In genomic region chr3:149128856-149129255, GRCh38 we compare ENCODE assay signal across 8 cellular contexts. TPM values are rescaled to one million over a fixed set of nuclear protein-coding genes. Genes with fewer than 3 reads are reported as not detected.
A peak's percentile ranks its signal among the peaks of the same experiment; 100 is the strongest.
DNase-seq lines count a peak whose midpoint lies in the region; ATAC-seq and TF ChIP-seq lines count a peak whose summit lies in the region.

No MANE protein-coding gene starts in this region.

- ATAC-seq in HG03064 (IDR thresholded peaks at IDR 0.05; ENCODE audit: low read depth, unreplicated experiment) (peak; percentile 1), mucosa of descending colon (no peak), HG03378 (IDR thresholded peaks at IDR 0.05; ENCODE audit: unreplicated experiment) (no peak), HG03039 (IDR thresholded peaks at IDR 0.05; ENCODE audit: unreplicated experiment) (no peak)

- intact Hi-C loops in mucosa of descending colon (cut with DNase I, micrococcal nuclease), result loop anchor here in 1 of 2 donors (10.0 kb wide), 1 partner anchor 356 kb away; no protein-coding TSS in a partner anchor

- H3K9me3 ChIP-seq in BE2C (no peaks in the 10 kb centered on the region), mucosa of descending colon (no peaks in the 10 kb centered on the region)

- no peak overlapping the region for H3K27ac ChIP-seq in brain microvascular endothelial cell

- H3K27me3 ChIP-seq in BE2C (no peaks in the 10 kb centered on the region), brain microvascular endothelial cell (replicated peaks) (no peaks in the 10 kb centered on the region)

- in situ Hi-C loops in brain microvascular endothelial cell (cut with HindIII; ENCODE audit: low pct_ligation_motif_present, low sequenced_read_pairs), result no loop called here

- TF ChIP-seq CTCF in BE2C (IDR thresholded peaks at IDR 0.05; ENCODE audit: low read depth, low read length), result no peak
- TF ChIP-seq CTCF in brain microvascular endothelial cell (IDR thresholded peaks at IDR 0.05; ENCODE audit: low read depth, low read length, missing control alignments), result no peak
- TF ChIP-seq CTCF in mucosa of descending colon (IDR thresholded peaks at IDR 0.05), result no peak

- H3K4me3 ChIP-seq in BE2C (ENCODE audit: low read depth, low read length) (peak overlapping the region; percentile 85), brain microvascular endothelial cell (ENCODE audit: low read depth, low read length) (peak overlapping the region; percentile 92), mucosa of descending colon (peak overlapping the region; percentile 74)

- no peak for DNase-seq in BE2C
- no peak for DNase-seq in brain microvascular endothelial cell
- DNase-seq in mucosa of descending colon, result no peak
- DNase-seq in H4 (ENCODE audit: low spot score), result no peak
- no peak for DNase-seq in D341Med (ENCODE audit: low spot score)

- H3K36me3 ChIP-seq in BE2C (no peaks in the 10 kb centered on the region), brain microvascular endothelial cell (replicated peaks) (no peaks in the 10 kb centered on the region), mucosa of descending colon (ENCODE audit: low read depth) (no peaks in the 10 kb centered on the region)

- H3K4me1 ChIP-seq in BE2C, result no peaks in the 10 kb centered on the region
- peaks cover 20% of the 10 kb centered on the region for H3K4me1 ChIP-seq in mucosa of descending colon (ENCODE audit: low read depth)

RNA-seq across cellular contexts. Expression of gene HPS3, which starts 0.6 kb away (rescaled TPM):
- polyA plus RNA-seq in BE2C (2012; ENCODE audit: insufficient read depth, insufficient read length, low read depth), result 2.9 TPM
- total RNA-seq in mucosa of descending colon, result 10 to 100 TPM; 14.5 to 24.2 (median 20.2) TPM
- 38.8 and 39.3 TPM in 2 replicates for total RNA-seq in H4 (2014; rRNA removed; shearing (Covaris generic))

RNA-seq across cellular contexts. Expression of gene HLTF, which starts 42.5 kb away (rescaled TPM):
- 22.9 TPM for polyA plus RNA-seq in BE2C (2012; ENCODE audit: insufficient read depth, insufficient read length, low read depth)
- 10 to 100 TPM in 2 of 3 donors, 1 to 10 TPM in 1; 9.7 to 25.4 (median 12.1) TPM for total RNA-seq in mucosa of descending colon
- total RNA-seq in H4 (2014; rRNA removed; shearing (Covaris generic)), result 54.8 and 63.4 TPM in 2 replicates
